25 cellular contexts compared by ENCODE assay signal in genomic region chr1:63623952-63624351, GRCh38.
"Had no signal": no experiment of that assay in that cellular context is flagged by ENCODE, and none has a peak within 500 bp of the region (broad histone marks: within the 10 kb centered on the region; RNA-seq: fewer than 3 reads in every experiment).

No MANE protein-coding gene starts in this region.

- H3K27ac ChIP-seq: ascending aorta, esophagus muscularis mucosa, neutrophil, parathyroid adenoma, skin epidermis, suprapubic skin, transverse colon, vagina, VCaP had no signal

- H3K9me3 Mint-ChIP-seq: dendritic cell treated with granulocyte-macrophage colony-stimulating factor and Interleukin-4, amounts not matched to agents 40 ng/mL and 50 ng/mL, for 4 days; stimulated activated naive CD8-positive, alpha-beta T cell treated with anti-CD3 and anti-CD28 coated beads, Interleukin-15, amount 100 ng/mL, for 72 hours had no signal

- H3K27ac Mint-ChIP-seq: dendritic cell treated with granulocyte-macrophage colony-stimulating factor and Interleukin-4, amounts not matched to agents 40 ng/mL and 50 ng/mL, for 4 days; stimulated activated naive CD8-positive, alpha-beta T cell treated with anti-CD3 and anti-CD28 coated beads, Interleukin-15, amount 100 ng/mL, for 72 hours had no signal

- FAIRE-seq: keratinocyte had no signal

- H3K9me3 ChIP-seq: ascending aorta, breast epithelium, esophagus muscularis mucosa, neutrophil, suprapubic skin, transverse colon, vagina had no signal

- H3K9ac ChIP-seq: parathyroid adenoma had no signal

- H3K4me3 ChIP-seq: ascending aorta, breast epithelium, esophagus muscularis mucosa, skin epidermis, suprapubic skin, transverse colon, vagina had no signal

- H3K36me3 ChIP-seq: ascending aorta, breast epithelium, esophagus muscularis mucosa, neutrophil, suprapubic skin, transverse colon, vagina had no signal

- H3K4me1 ChIP-seq: breast epithelium, parathyroid adenoma had no signal

- DNase-seq: activated CD4-positive, alpha-beta T cell treated with anti-CD3 and anti-CD28 coated beads, Interleukin-2, amount 50 U/mL, for 1 hour; activated CD4-positive, CD25-positive, alpha-beta regulatory T cell treated with anti-CD3 and anti-CD28 coated beads, Interleukin-2, amount 50 U/mL, for 72 hours; activated CD8-positive, alpha-beta memory T cell treated with anti-CD3 and anti-CD28 coated beads, Interleukin-2, amount 50 U/mL, for 4 hours; activated effector memory CD4-positive, alpha-beta T cell treated with anti-CD3 and anti-CD28 coated beads, Interleukin-2, amount 50 U/mL, for 16 hours; activated naive CD4-positive, alpha-beta T cell treated with anti-CD3 and anti-CD28 coated beads, Interleukin-2, amount 50 U/mL, for 16 hours; activated T-cell treated with anti-CD3 and anti-CD28 coated beads, Interleukin-2, amount 50 U/mL, for 48 hours; effector CD8-positive, alpha-beta T cell; hypothalamus; stimulated activated CD4-positive, alpha-beta T cell treated with anti-CD3 and anti-CD28 coated beads, Interleukin-2, amount 100 ng/mL, for 48 hours; stimulated activated naive CD8-positive, alpha-beta T cell treated with anti-CD3 and anti-CD28 coated beads, Interleukin-15, amount 100 ng/mL, for 72 hours; SW 1271; T-helper 2 cell; transverse colon had no signal

- H2AFZ ChIP-seq: parathyroid adenoma had no signal

- H3K27me3 ChIP-seq: ascending aorta, breast epithelium, esophagus muscularis mucosa, neutrophil, suprapubic skin, transverse colon, vagina had no signal

- H3K4me3 Mint-ChIP-seq: dendritic cell treated with granulocyte-macrophage colony-stimulating factor and Interleukin-4, amounts not matched to agents 40 ng/mL and 50 ng/mL, for 4 days; stimulated activated naive CD8-positive, alpha-beta T cell treated with anti-CD3 and anti-CD28 coated beads, Interleukin-15, amount 100 ng/mL, for 72 hours had no signal

- H3K27me3 Mint-ChIP-seq: dendritic cell treated with granulocyte-macrophage colony-stimulating factor and Interleukin-4, amounts not matched to agents 40 ng/mL and 50 ng/mL, for 4 days; stimulated activated naive CD8-positive, alpha-beta T cell treated with anti-CD3 and anti-CD28 coated beads, Interleukin-15, amount 100 ng/mL, for 72 hours had no signal

- ATAC-seq: left lobe of liver; stimulated activated naive CD8-positive, alpha-beta T cell treated with anti-CD3 and anti-CD28 coated beads, Interleukin-15, amount 100 ng/mL, for 72 hours had no signal
